Comparison of ENCODE assay signal across 1 cellular context in the genomic region with DNA sequence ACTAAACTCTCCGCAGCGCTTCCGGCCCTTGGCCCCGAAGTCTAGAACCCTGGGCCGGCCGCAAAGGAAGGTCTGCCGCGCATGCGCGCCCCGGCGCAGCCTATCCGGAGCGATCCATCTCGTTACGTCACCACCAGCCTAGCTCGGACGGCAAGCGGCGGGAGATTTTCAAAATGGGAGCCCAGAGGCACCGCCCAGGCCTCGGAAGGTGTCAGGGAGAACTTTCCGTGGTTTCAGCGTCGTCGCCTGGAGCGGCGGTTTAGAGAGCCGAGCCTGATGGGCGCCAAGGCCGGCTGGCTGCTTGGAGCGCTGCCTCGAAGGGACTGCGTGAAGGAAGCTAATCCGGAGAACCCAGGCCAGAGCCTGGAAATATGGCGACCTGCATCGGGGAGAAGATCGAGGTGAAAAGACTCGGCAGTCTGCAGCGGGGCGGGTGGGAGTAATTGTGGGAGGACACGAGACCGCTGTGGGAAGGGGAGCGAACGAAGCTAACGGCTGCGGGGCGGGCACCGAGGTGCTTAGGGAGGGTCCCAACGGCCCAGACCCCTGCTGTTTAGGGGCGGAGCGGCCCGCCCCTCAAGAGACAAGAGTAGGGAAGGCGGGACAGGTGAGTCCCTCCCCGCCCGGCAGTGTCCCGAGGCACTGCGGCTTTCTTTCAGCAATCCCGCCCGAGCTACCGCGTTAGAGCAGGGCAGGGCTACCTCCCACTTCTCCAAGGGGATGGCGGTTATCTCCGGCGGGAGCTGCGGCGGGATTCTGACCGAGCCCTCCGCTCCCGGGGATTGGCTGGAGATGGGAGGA.
TF ChIP-seq lines count a peak whose summit lies in the region.

PLK4 (plus strand) TSS at position 130 of the 801 bp plus-strand sequence; CDS start at position 372, 242 bp downstream.

TF ChIP-seq in K562, 482 proteins besides CTCF, POLR2A, EP300 and RAD21 (continued from another document and continues in another):
- TF ChIP-seq, protein P1, sequence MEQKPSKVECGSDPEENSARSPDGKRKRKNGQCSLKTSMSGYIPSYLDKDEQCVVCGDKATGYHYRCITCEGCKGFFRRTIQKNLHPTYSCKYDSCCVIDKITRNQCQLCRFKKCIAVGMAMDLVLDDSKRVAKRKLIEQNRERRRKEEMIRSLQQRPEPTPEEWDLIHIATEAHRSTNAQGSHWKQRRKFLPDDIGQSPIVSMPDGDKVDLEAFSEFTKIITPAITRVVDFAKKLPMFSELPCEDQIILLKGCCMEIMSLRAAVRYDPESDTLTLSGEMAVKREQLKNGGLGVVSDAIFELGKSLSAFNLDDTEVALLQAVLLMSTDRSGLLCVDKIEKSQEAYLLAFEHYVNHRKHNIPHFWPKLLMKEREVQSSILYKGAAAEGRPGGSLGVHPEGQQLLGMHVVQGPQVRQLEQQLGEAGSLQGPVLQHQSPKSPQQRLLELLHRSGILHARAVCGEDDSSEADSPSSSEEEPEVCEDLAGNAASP (IDR thresholded peaks at IDR 0.05) = no peak
- TF ChIP-seq MIER1 (IDR thresholded peaks at IDR 0.05; ENCODE audit: low read depth) (peak; percentile 31; the same call in 1 of the 2 replicates), ESRRA (IDR thresholded peaks at IDR 0.05; ENCODE audit: borderline replicate concordance, low read depth) (no peak), RCOR1 (IDR thresholded peaks at IDR 0.05; ENCODE audit: borderline replicate concordance in 1 of 2, low read depth in 2 of 2, low read length in 2 of 2) (peak in 1 of 2 experiments; percentile 76; a peak in 2 of 4 replicates), ARID2 (IDR thresholded peaks at IDR 0.05) (no peak), ZNF274 (IDR thresholded peaks at IDR 0.05; ENCODE audit: borderline replicate concordance, low read depth, low read length) (no peak), MEF2D (tag; conservative IDR thresholded peaks at IDR 0.05; ENCODE audit: low read depth) (no peak), BHLHE40 (IDR thresholded peaks at IDR 0.05; ENCODE audit: low read length) (no peak), ATF2 (CRISPR knock-in tag; IDR thresholded peaks at IDR 0.05) (no peak), FOS (IDR thresholded peaks at IDR 0.05; ENCODE audit: extremely low read depth, insufficient read length) (no peak), TOE1 (IDR thresholded peaks at IDR 0.05; ENCODE audit: borderline replicate concordance) (no peak), TOE1 (CRISPR knock-in tag; IDR thresholded peaks at IDR 0.05; ENCODE audit: borderline replicate concordance, low read depth) (0 out of 2 replicates have a peak, but pooled peaks have one; percentile 3), ZHX1 (conservative IDR thresholded peaks at IDR 0.05; ENCODE audit: low read length) (no peak), ZNF655 (CRISPR knock-in tag; IDR thresholded peaks at IDR 0.05) (no peak), KLF6 (CRISPR knock-in tag; IDR thresholded peaks at IDR 0.05; ENCODE audit: borderline replicate concordance) (peak; percentile 46; the same call in 1 of the 2 replicates), FOXP1 (CRISPR knock-in tag; IDR thresholded peaks at IDR 0.05) (peak; percentile 73; the same call in 1 of the 2 replicates), ZNF354B (CRISPR knock-in tag; IDR thresholded peaks at IDR 0.05) (no peak), TRIM28 (IDR thresholded peaks at IDR 0.05) (no peak), ZC3H4 (CRISPR knock-in tag; IDR thresholded peaks at IDR 0.05; ENCODE audit: borderline replicate concordance) (peak; percentile 88; the same call in 1 of the 2 replicates), E4F1 (CRISPR knock-in tag; IDR thresholded peaks at IDR 0.05; ENCODE audit: borderline replicate concordance) (no peak), THRAP3 (IDR thresholded peaks at IDR 0.05; ENCODE audit: borderline replicate concordance) (no peak), PTBP1 (IDR thresholded peaks at IDR 0.05; ENCODE audit: low read depth, low read length) (no peak), OTX1 (CRISPR knock-in tag; IDR thresholded peaks at IDR 0.05) (no peak), SETDB1 (IDR thresholded peaks at IDR 0.05; ENCODE audit: low read length) (no peak), SRSF3 (IDR thresholded peaks at IDR 0.05; ENCODE audit: insufficient read depth, low read length) (no peak), ZBTB5 (IDR thresholded peaks at IDR 0.05) (no peak), HNRNPL (IDR thresholded peaks at IDR 0.05; ENCODE audit: low read depth, low read length) (no peak), CEBPB (tag; IDR thresholded peaks at IDR 0.05) (peak; percentile 55), ZNF316 (IDR thresholded peaks at IDR 0.05) (0 out of 2 replicates have a peak, but pooled peaks have one; percentile 19), ZNF589 (CRISPR knock-in tag; IDR thresholded peaks at IDR 0.05; ENCODE audit: low read depth) (0 out of 2 replicates have a peak, but pooled peaks have one; percentile 8), ESRRB (CRISPR knock-in tag; IDR thresholded peaks at IDR 0.05; ENCODE audit: borderline replicate concordance) (no peak), NFATC3 (IDR thresholded peaks at IDR 0.05) (no peak), ELF2 (CRISPR knock-in tag; IDR thresholded peaks at IDR 0.05) (no peak), KHSRP (IDR thresholded peaks at IDR 0.05) (no peak), E2F1 (CRISPR knock-in tag; IDR thresholded peaks at IDR 0.05) (peak; percentile 88; the same call in 1 of the 2 replicates), CREM (IDR thresholded peaks at IDR 0.05; ENCODE audit: low read depth) (peak; percentile 93)
